In the genomic region with DNA sequence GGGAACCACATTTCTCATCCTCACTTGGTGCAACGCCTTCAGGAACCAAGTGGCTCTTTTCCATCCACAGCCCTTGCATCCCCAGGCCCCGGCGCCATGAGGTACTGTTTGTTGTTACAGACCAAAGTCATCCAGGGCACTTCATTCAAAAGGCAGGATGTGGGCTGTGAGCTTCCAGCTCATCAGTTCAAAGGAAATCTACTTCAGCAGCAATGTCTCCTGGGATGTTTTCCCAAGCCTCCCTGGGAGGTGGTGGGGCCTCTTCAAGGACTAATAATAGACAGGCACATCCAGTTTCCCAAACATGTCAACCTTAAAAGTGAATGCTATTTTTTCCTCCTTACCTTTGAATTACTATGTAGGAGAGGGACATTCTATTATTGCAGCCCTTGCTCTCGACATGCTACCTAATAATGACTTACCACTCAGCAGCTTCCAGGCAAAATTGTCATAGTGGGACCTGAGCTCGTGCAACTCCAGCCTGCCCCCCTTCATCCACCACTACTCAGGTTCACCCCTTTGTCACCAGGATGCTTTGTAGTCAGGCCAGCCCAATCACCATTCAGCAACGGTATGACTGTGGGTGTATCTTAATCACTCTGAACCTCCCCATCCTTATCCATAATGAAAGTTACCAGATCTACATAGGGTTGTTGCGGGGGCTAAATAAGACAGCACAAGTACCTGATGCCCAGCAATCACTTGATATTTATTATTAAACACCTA, we compare ENCODE assay signal across 23 cellular contexts. TPM values are rescaled to one million over a fixed set of nuclear protein-coding genes. Genes with fewer than 3 reads are reported as not detected.
DNase-seq lines count a peak whose midpoint lies in the region; ATAC-seq, FAIRE-seq and TF ChIP-seq lines count a peak whose summit lies in the region.
"Had no signal": no experiment of that assay in that cellular context is flagged by ENCODE, and none has a peak within 500 bp of the region (broad histone marks: within the 10 kb centered on the region; RNA-seq: fewer than 3 reads in every experiment).

No MANE protein-coding gene starts in this region.

- no peak for TF ChIP-seq POLR2A in GM12891 (IDR thresholded peaks at IDR 0.05; ENCODE audit: low read depth, low read length)

- intact Hi-C loops in activated T-helper 1 cell treated with anti-CD3 and anti-CD28 coated beads, Interleukin-12 subunit alpha, Interleukin-12 subunit beta, Interleukin-2, Interleukin-4 antibody, amounts not matched to agents 30 ng/mL and 10 ng/mL and 1 ng/mL, durations not matched to agents 14 hours and 24 hours and 36 hours (cut with micrococcal nuclease) = loop anchor here (2.0 kb wide), 2 partner anchors 51 to 155 kb away; a partner anchor contains a TSS

- no peak for DNase-seq in activated naive CD8-positive, alpha-beta T cell treated with anti-CD3 and anti-CD28 coated beads for 36 hours
- DNase-seq in GM12891 (ENCODE audit: insufficient read length, low spot score) = no peak
- DNase-seq in activated T-helper 1 cell treated with anti-CD3 and anti-CD28 coated beads, Interleukin-12 subunit alpha, Interleukin-12 subunit beta, Interleukin-2, Interleukin-4 antibody, amounts not matched to agents 30 ng/mL and 10 ng/mL and 1 ng/mL, durations not matched to agents 14 hours and 24 hours and 36 hours (ENCODE audit: low spot score) = no peak
- no peak for DNase-seq in natural killer cell treated with Interleukin-12 subunit alpha and Interleukin-12 subunit beta and Interleukin-15 and Interleukin-18, amount 100 ng/mL, for 72 hours (ENCODE audit: low spot score)
- no peak for DNase-seq in DMS 273 treated with DMSO at 0.1 percent for 48 hours (lab: John Stamatoyannopoulos, UW)
- DNase-seq: foreskin fibroblast, hypothalamus, MV-4-11, NCI-H187, NCI-H748 treated with DMSO at 0.1 percent for 48 hours, Right ventricle myocardium superior, upper lobe of right lung had no signal

- no peak for ATAC-seq in natural killer cell treated with Interleukin-12 subunit alpha and Interleukin-12 subunit beta and Interleukin-15 and Interleukin-18, amount 100 ng/mL, for 72 hours
- ATAC-seq in HG03469 (IDR thresholded peaks at IDR 0.05; ENCODE audit: unreplicated experiment) = no peak
- ATAC-seq in HG02852 (IDR thresholded peaks at IDR 0.05; ENCODE audit: unreplicated experiment) = no peak
- ATAC-seq: GM12878, HCT116, K562, upper lobe of right lung had no signal

- H3K36me3 Mint-ChIP-seq in activated naive CD8-positive, alpha-beta T cell = peaks cover 5% of the 10 kb centered on the region
- peaks cover 26% of the 10 kb centered on the region for H3K36me3 Mint-ChIP-seq in activated naive CD8-positive, alpha-beta T cell treated with anti-CD3 and anti-CD28 coated beads for 36 hours
- H3K36me3 Mint-ChIP-seq in activated T-helper 1 cell treated with anti-CD3 and anti-CD28 coated beads, Interleukin-12 subunit alpha, Interleukin-12 subunit beta, Interleukin-2, Interleukin-4 antibody, amounts not matched to agents 30 ng/mL and 10 ng/mL and 1 ng/mL, durations not matched to agents 14 hours and 24 hours and 36 hours (ENCODE audit: low read depth) = peaks cover 12% of the 10 kb centered on the region
- H3K36me3 Mint-ChIP-seq in natural killer cell treated with Interleukin-12 subunit alpha and Interleukin-12 subunit beta and Interleukin-15 and Interleukin-18, amount 100 ng/mL, for 72 hours = peaks cover 20% of the 10 kb centered on the region

- peaks cover 45% of the 10 kb centered on the region for H3K4me1 Mint-ChIP-seq in activated naive CD8-positive, alpha-beta T cell (ENCODE audit: low read depth)
- peaks cover 41% of the 10 kb centered on the region for H3K4me1 Mint-ChIP-seq in activated naive CD8-positive, alpha-beta T cell treated with anti-CD3 and anti-CD28 coated beads for 36 hours
- peaks cover 61% of the 10 kb centered on the region for H3K4me1 Mint-ChIP-seq in activated T-helper 1 cell treated with anti-CD3 and anti-CD28 coated beads, Interleukin-12 subunit alpha, Interleukin-12 subunit beta, Interleukin-2, Interleukin-4 antibody, amounts not matched to agents 30 ng/mL and 10 ng/mL and 1 ng/mL, durations not matched to agents 14 hours and 24 hours and 36 hours (ENCODE audit: low read depth)
- H3K4me1 Mint-ChIP-seq in natural killer cell treated with Interleukin-12 subunit alpha and Interleukin-12 subunit beta and Interleukin-15 and Interleukin-18, amount 100 ng/mL, for 72 hours (ENCODE audit: low read depth in 2 of 2) = peaks cover 45 to 46% of the 10 kb centered on the region in 2 donors

- peaks cover 7% of the 10 kb centered on the region for H3K9me3 Mint-ChIP-seq in activated naive CD8-positive, alpha-beta T cell (ENCODE audit: low read depth)
- H3K9me3 Mint-ChIP-seq in activated naive CD8-positive, alpha-beta T cell treated with anti-CD3 and anti-CD28 coated beads for 36 hours = peaks cover 15% of the 10 kb centered on the region
- H3K9me3 Mint-ChIP-seq in activated T-helper 1 cell treated with anti-CD3 and anti-CD28 coated beads, Interleukin-12 subunit alpha, Interleukin-12 subunit beta, Interleukin-2, Interleukin-4 antibody, amounts not matched to agents 30 ng/mL and 10 ng/mL and 1 ng/mL, durations not matched to agents 14 hours and 24 hours and 36 hours = peaks cover 18% of the 10 kb centered on the region
- no peaks in the 10 kb centered on the region for H3K9me3 Mint-ChIP-seq in natural killer cell treated with Interleukin-12 subunit alpha and Interleukin-12 subunit beta and Interleukin-15 and Interleukin-18, amount 100 ng/mL, for 72 hours

- peak overlapping the region; percentile 59 for H3K27ac Mint-ChIP-seq in activated naive CD8-positive, alpha-beta T cell
- no peak overlapping the region for H3K27ac Mint-ChIP-seq in activated naive CD8-positive, alpha-beta T cell treated with anti-CD3 and anti-CD28 coated beads for 36 hours
- no peak overlapping the region for H3K27ac Mint-ChIP-seq in activated T-helper 1 cell treated with anti-CD3 and anti-CD28 coated beads, Interleukin-12 subunit alpha, Interleukin-12 subunit beta, Interleukin-2, Interleukin-4 antibody, amounts not matched to agents 30 ng/mL and 10 ng/mL and 1 ng/mL, durations not matched to agents 14 hours and 24 hours and 36 hours
- H3K27ac Mint-ChIP-seq in natural killer cell treated with Interleukin-12 subunit alpha and Interleukin-12 subunit beta and Interleukin-15 and Interleukin-18, amount 100 ng/mL, for 72 hours = peak overlapping the region in 1 of 2 donors; percentile 21
- H3K27ac Mint-ChIP-seq: dendritic cell treated with granulocyte-macrophage colony-stimulating factor and Interleukin-4, amounts not matched to agents 40 ng/mL and 50 ng/mL, for 4 days had no signal

- H3K27me3 Mint-ChIP-seq in activated naive CD8-positive, alpha-beta T cell = no peaks in the 10 kb centered on the region
- H3K27me3 Mint-ChIP-seq in activated naive CD8-positive, alpha-beta T cell treated with anti-CD3 and anti-CD28 coated beads for 36 hours = no peaks in the 10 kb centered on the region
- H3K27me3 Mint-ChIP-seq in activated T-helper 1 cell treated with anti-CD3 and anti-CD28 coated beads, Interleukin-12 subunit alpha, Interleukin-12 subunit beta, Interleukin-2, Interleukin-4 antibody, amounts not matched to agents 30 ng/mL and 10 ng/mL and 1 ng/mL, durations not matched to agents 14 hours and 24 hours and 36 hours (ENCODE audit: insufficient read depth) = peaks cover 12% of the 10 kb centered on the region
- H3K27me3 Mint-ChIP-seq in natural killer cell treated with Interleukin-12 subunit alpha and Interleukin-12 subunit beta and Interleukin-15 and Interleukin-18, amount 100 ng/mL, for 72 hours = no peaks in the 10 kb centered on the region

- H3K4me3 Mint-ChIP-seq in activated naive CD8-positive, alpha-beta T cell = peak overlapping the region; percentile 47
- H3K4me3 Mint-ChIP-seq in activated naive CD8-positive, alpha-beta T cell treated with anti-CD3 and anti-CD28 coated beads for 36 hours = no peak overlapping the region
- H3K4me3 Mint-ChIP-seq in activated T-helper 1 cell treated with anti-CD3 and anti-CD28 coated beads, Interleukin-12 subunit alpha, Interleukin-12 subunit beta, Interleukin-2, Interleukin-4 antibody, amounts not matched to agents 30 ng/mL and 10 ng/mL and 1 ng/mL, durations not matched to agents 14 hours and 24 hours and 36 hours = peak overlapping the region; percentile 86
- peak overlapping the region; percentile 86 for H3K4me3 Mint-ChIP-seq in natural killer cell treated with Interleukin-12 subunit alpha and Interleukin-12 subunit beta and Interleukin-15 and Interleukin-18, amount 100 ng/mL, for 72 hours

- peak; percentile 43 for FAIRE-seq in GM12891 (lab: Jason Lieb, UNC)
- FAIRE-seq: bronchial epithelial cell, D721Med, GM12878, K562, keratinocyte had no signal

TF ChIP-seq in GM12891, 5 proteins besides CTCF, POLR2A, EP300 and RAD21:
- TF ChIP-seq TAF1 (IDR thresholded peaks at IDR 0.05; ENCODE audit: low read depth, low read length) (no peak), POLR2AphosphoS5 (IDR thresholded peaks at IDR 0.05; ENCODE audit: low read depth, low read length) (no peak), SPI1 (IDR thresholded peaks at IDR 0.05; ENCODE audit: low read depth, low read length) (no peak), PAX5 (IDR thresholded peaks at IDR 0.05; ENCODE audit: insufficient read depth, low read length, severe bottlenecking) (no peak), POU2F2 (IDR thresholded peaks at IDR 0.05; ENCODE audit: low read depth, low read length) (no peak)

RNA-seq across cellular contexts. Expression of a gene that starts 1.7 kb away (rescaled TPM):
- 10 to 100 TPM; 75.8 to 82.6 TPM for total RNA-seq in activated naive CD8-positive, alpha-beta T cell treated with anti-CD3 and anti-CD28 coated beads for 36 hours
- 98.4 TPM for polyA plus RNA-seq in GM12891 (2012; ENCODE audit: low read depth, missing spikeins)
- 100 and 109 TPM in 2 replicates for total RNA-seq in activated T-helper 1 cell treated with anti-CD3 and anti-CD28 coated beads, Interleukin-12 subunit alpha, Interleukin-12 subunit beta, Interleukin-2, Interleukin-4 antibody, amounts not matched to agents 30 ng/mL and 10 ng/mL and 1 ng/mL, durations not matched to agents 14 hours and 24 hours and 36 hours
- 100 to 1,000 TPM; 193 to 273 TPM for total RNA-seq in natural killer cell treated with Interleukin-12 subunit alpha and Interleukin-12 subunit beta and Interleukin-15 and Interleukin-18, amount 100 ng/mL, for 72 hours
- total RNA-seq: bronchial epithelial cell, lung microvascular endothelial cell had no signal
